5 cellular contexts compared by ENCODE assay signal in genomic region chr6:164315376-164315775, GRCh38.
"Had no signal": no experiment of that assay in that cellular context is flagged by ENCODE, and none has a peak within 500 bp of the region (broad histone marks: within the 10 kb centered on the region; RNA-seq: fewer than 3 reads in every experiment).

No MANE protein-coding gene starts in this region.

- DNase-seq: H9, HCEC 1CT, IMR-90 had no signal

- H3K4me2 ChIP-seq: GM23338 had no signal

- H3K4me3 ChIP-seq: GM23338, K562 had no signal

- H2AFZ ChIP-seq: GM23338 had no signal

- ATAC-seq: GM23338, K562 had no signal
